ENCODE assay signal across 8 cellular contexts in genomic region chr18:41906528-41907256, GRCh38. TPM values are rescaled to one million over a fixed set of nuclear protein-coding genes. Genes with fewer than 3 reads are reported as not detected.
DNase-seq lines count a peak whose midpoint lies in the region; ATAC-seq, FAIRE-seq and TF ChIP-seq lines count a peak whose summit lies in the region.

No MANE protein-coding gene starts in this region.

- ATAC-seq in GM18909 (IDR thresholded peaks at IDR 0.05; ENCODE audit: poor library complexity, unreplicated experiment) (peak; percentile 94), HG03064 (IDR thresholded peaks at IDR 0.05; ENCODE audit: low read depth, unreplicated experiment) (peak; percentile 76)

- peak; percentile 71 for TF ChIP-seq CTCF in D721Med (IDR thresholded peaks at IDR 0.05; ENCODE audit: insufficient read depth, missing control alignments)
- peak; percentile 59 for TF ChIP-seq CTCF in fibroblast of the aortic adventitia (IDR thresholded peaks at IDR 0.05; ENCODE audit: insufficient read depth, low read length)

- no peaks in the 10 kb centered on the region for H3K36me3 ChIP-seq in MG63

- no peak for DNase-seq in D721Med (ENCODE audit: insufficient read length, low spot score)
- DNase-seq in NCI-H2196 treated with DMSO at 0.1 percent for 48 hours (lab: John Stamatoyannopoulos, UW; ENCODE audit: unreplicated experiment): peak; percentile 4
- peak; percentile 14 for DNase-seq in activated CD8-positive, alpha-beta memory T cell treated with anti-CD3 and anti-CD28 coated beads, Interleukin-2, amount 50 U/mL, for 4 hours
- DNase-seq in fibroblast of the aortic adventitia (ENCODE audit: low read depth): peak; percentile 67
- peak; percentile 11 for DNase-seq in pulmonary artery endothelial cell (ENCODE audit: low read depth, low spot score)
- no peak for DNase-seq in MG63

- FAIRE-seq in D721Med (lab: Jason Lieb, UNC): no peak

- H3K4me3 ChIP-seq in fibroblast of the aortic adventitia (ENCODE audit: low read depth, low read length): peak overlapping the region; percentile 39
- no peak overlapping the region for H3K4me3 ChIP-seq in MG63

- no peaks in the 10 kb centered on the region for H3K27me3 ChIP-seq in MG63

- no peaks in the 10 kb centered on the region for H3K9me3 ChIP-seq in MG63

RNA-seq across cellular contexts. Expression of gene PIK3C3, which starts 48.3 kb away (rescaled TPM):
- total RNA-seq in fibroblast of the aortic adventitia (ENCODE audit: low replicate concordance) (51.2 and 157 TPM in 2 replicates), pulmonary artery endothelial cell (33.8 and 43.0 TPM in 2 replicates)
- 14.3 and 24.6 TPM in 2 replicates for total RNA-seq in MG63 (2014; rRNA removed; shearing (Covaris generic); ENCODE audit: low replicate concordance)

Comparison
In these comparisons a context has a peak if more than half of its experiments do, and no peak if none do; other contexts are left out.
1. DNase-seq: peak in NCI-H2196 treated with DMSO at 0.1 percent for 48 hours (single experiment), activated CD8-positive, alpha-beta memory T cell treated with anti-CD3 and anti-CD28 coated beads, Interleukin-2, amount 50 U/mL, for 4 hours (single experiment), fibroblast of the aortic adventitia (single experiment) and pulmonary artery endothelial cell (single experiment); none in D721Med (single experiment) and MG63 (single experiment).